ENCODE assay signal across 20 cellular contexts in genomic region chr2:30181176-30181575, GRCh38.
"Had no signal": no experiment of that assay in that cellular context is flagged by ENCODE, and none has a peak within 500 bp of the region (broad histone marks: within the 10 kb centered on the region; RNA-seq: fewer than 3 reads in every experiment).

No MANE protein-coding gene starts in this region.

- H3K27ac ChIP-seq: dorsolateral prefrontal cortex, left lung, parathyroid adenoma, psoas muscle, skin epidermis, suprapubic skin, thyroid gland, upper lobe of left lung, vagina had no signal

- H3K9me3 Mint-ChIP-seq: naive B cell, nephron had no signal

- H3K4me3 ChIP-seq: dorsolateral prefrontal cortex, heart right ventricle, left lung, lung, psoas muscle, skin epidermis, suprapubic skin, thyroid gland, upper lobe of left lung, vagina had no signal

- H3K9me3 ChIP-seq: heart right ventricle, left lung, psoas muscle, suprapubic skin, thyroid gland, upper lobe of left lung, vagina had no signal

- H3K27ac Mint-ChIP-seq: nephron had no signal

- H3K4me3 Mint-ChIP-seq: nephron had no signal

- H3K27me3 ChIP-seq: dorsolateral prefrontal cortex, heart right ventricle, left lung, suprapubic skin, thyroid gland, upper lobe of left lung, vagina had no signal

- DNase-seq: cortex of kidney; dorsolateral prefrontal cortex; effector CD8-positive, alpha-beta T cell; heart right ventricle; hypothalamus; left lung; mesendoderm; naive B cell; occipital lobe; psoas muscle; retina; stimulated activated naive CD4-positive, alpha-beta T cell treated with Interleukin-2 at 50 U/mL for 16 hours; thyroid gland; upper lobe of left lung had no signal

- H3K36me3 Mint-ChIP-seq: naive B cell had no signal

- H3K4me1 ChIP-seq: parathyroid adenoma had no signal

- H3K36me3 ChIP-seq: heart right ventricle, left lung, suprapubic skin, thyroid gland, upper lobe of left lung, vagina had no signal
